16 cellular contexts compared by ENCODE assay signal in the genomic region with DNA sequence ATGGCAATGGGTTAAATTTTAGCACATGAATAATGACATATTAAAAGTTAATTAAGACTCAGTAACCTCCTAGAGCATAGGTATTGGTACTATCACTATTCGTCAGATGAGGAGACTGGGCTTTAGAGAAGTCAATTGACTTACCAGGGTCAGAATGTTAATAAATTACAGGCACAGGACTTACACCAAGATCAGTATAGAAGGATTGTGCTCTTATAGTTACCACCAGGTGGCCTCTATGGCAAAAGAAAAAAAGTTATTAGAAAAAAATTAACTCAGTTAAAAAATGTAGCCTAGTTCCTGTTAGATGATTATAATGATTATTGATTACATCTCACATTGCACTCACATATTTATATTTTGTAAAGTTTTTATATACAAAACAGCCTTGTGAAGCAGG.
DNase-seq lines count a peak whose midpoint lies in the region; ATAC-seq and TF ChIP-seq lines count a peak whose summit lies in the region.
"Had no signal": no experiment of that assay in that cellular context is flagged by ENCODE, and none has a peak within 500 bp of the region (broad histone marks: within the 10 kb centered on the region; RNA-seq: fewer than 3 reads in every experiment).

No MANE protein-coding gene starts in this region.

- no peak for ATAC-seq in GM23338
- no peak for ATAC-seq in natural killer cell treated with Interleukin-12 subunit alpha and Interleukin-12 subunit beta and Interleukin-15 and Interleukin-18, amount 100 ng/mL, for 72 hours

- H3K4me1 ChIP-seq in GM23338 (ENCODE audit: insufficient read depth) (no peaks in the 10 kb centered on the region), OCI-LY3 (ENCODE audit: low read length) (no peaks in the 10 kb centered on the region), HAP-1 (no peaks in the 10 kb centered on the region)
- H3K4me1 ChIP-seq: BLaER1 had no signal

- H3K9me2 ChIP-seq in GM23338 (ENCODE audit: insufficient read depth) = no peaks in the 10 kb centered on the region

- no peak overlapping the region for H3K4me3 ChIP-seq in GM23338
- H3K4me3 ChIP-seq in OCI-LY3 (ENCODE audit: low read length) = no peak overlapping the region
- H3K4me3 ChIP-seq in epithelial cell of proximal tubule (ENCODE audit: low read depth, low read length) = no peak overlapping the region
- no peak overlapping the region for H3K4me3 ChIP-seq in retinal pigment epithelial cell (ENCODE audit: low read length)
- H3K4me3 ChIP-seq in HAP-1 = no peak overlapping the region
- H3K4me3 ChIP-seq: BLaER1 had no signal

- H3K9me3 Mint-ChIP-seq in GM23338 = no peaks in the 10 kb centered on the region
- H3K9me3 Mint-ChIP-seq in natural killer cell treated with Interleukin-12 subunit alpha and Interleukin-12 subunit beta and Interleukin-15 and Interleukin-18, amount 100 ng/mL, for 72 hours = peaks cover 10% of the 10 kb centered on the region

- H3K79me2 ChIP-seq in GM23338 (replicated peaks; ENCODE audit: insufficient read depth) = no peaks in the 10 kb centered on the region
- no peaks in the 10 kb centered on the region for H3K79me2 ChIP-seq in OCI-LY3 (ENCODE audit: low read length)

- TF ChIP-seq CTCF in GM23338 (conservative IDR thresholded peaks at IDR 0.05; ENCODE audit: low read depth in 2 of 2) (peak in 1 of 2 experiments; percentile 30; a peak in 1 of 4 replicates), OCI-LY3 (IDR thresholded peaks at IDR 0.05; ENCODE audit: low read depth, low read length) (peak; percentile 18), epithelial cell of proximal tubule (conservative IDR thresholded peaks at IDR 0.05; ENCODE audit: low read depth, low read length) (peak; percentile 13), retinal pigment epithelial cell (conservative IDR thresholded peaks at IDR 0.05; ENCODE audit: low read depth, low read length) (peak; percentile 34)

- H3K9me3 ChIP-seq in OCI-LY3 (ENCODE audit: insufficient read depth, low read length) = no peaks in the 10 kb centered on the region
- no peaks in the 10 kb centered on the region for H3K9me3 ChIP-seq in HAP-1
- H3K9me3 ChIP-seq: BLaER1 had no signal

- no peaks in the 10 kb centered on the region for H3K36me3 Mint-ChIP-seq in GM23338 (ENCODE audit: low read depth)
- no peaks in the 10 kb centered on the region for H3K36me3 Mint-ChIP-seq in natural killer cell treated with Interleukin-12 subunit alpha and Interleukin-12 subunit beta and Interleukin-15 and Interleukin-18, amount 100 ng/mL, for 72 hours

- H2AFZ ChIP-seq in GM23338 = no peak overlapping the region
- no peak overlapping the region for H2AFZ ChIP-seq in OCI-LY3 (ENCODE audit: low read depth, low read length)

- H3K27me3 ChIP-seq in GM23338 (ENCODE audit: insufficient read depth) (no peaks in the 10 kb centered on the region), OCI-LY3 (ENCODE audit: low read depth, low read length) (no peaks in the 10 kb centered on the region), HAP-1 (ENCODE audit: low read depth) (no peaks in the 10 kb centered on the region)
- H3K27me3 ChIP-seq: BLaER1 had no signal

- DNase-seq in GM23338 (ENCODE audit: low spot score) (peak; percentile 14), epithelial cell of proximal tubule (ENCODE audit: low read depth) (no peak), retinal pigment epithelial cell (ENCODE audit: low read depth) (no peak), MV-4-11 (lab: John Stamatoyannopoulos, UW) (no peak), HAP-1 (ENCODE audit: low spot score in 2 of 2) (no peak)
- DNase-seq in natural killer cell treated with Interleukin-12 subunit alpha and Interleukin-12 subunit beta and Interleukin-15 and Interleukin-18, amount 100 ng/mL, for 72 hours (ENCODE audit: low spot score) = no peak
- DNase-seq: HCEC 1CT; NCI-H1092 treated with DMSO at 0.1 percent for 48 hours; NCI-H1694; NCI-H2107; NCI-H226; NCI-H526 treated with DMSO at 0.1 percent for 48 hours; NK-92 treated with Interleukin-12 subunit alpha and Interleukin-12 subunit beta, amount 100 ng/mL, for 24 hours; Right ventricle myocardium superior had no signal

- no peak overlapping the region for H3K4me3 Mint-ChIP-seq in GM23338
- H3K4me3 Mint-ChIP-seq in natural killer cell treated with Interleukin-12 subunit alpha and Interleukin-12 subunit beta and Interleukin-15 and Interleukin-18, amount 100 ng/mL, for 72 hours = no peak overlapping the region

- H3K36me3 ChIP-seq in GM23338 (ENCODE audit: insufficient read depth) = no peaks in the 10 kb centered on the region
- H3K36me3 ChIP-seq in OCI-LY3 (replicated peaks; ENCODE audit: low read depth, low read length) = no peaks in the 10 kb centered on the region
- no peaks in the 10 kb centered on the region for H3K36me3 ChIP-seq in HAP-1 (replicated peaks)
- H3K36me3 ChIP-seq: BLaER1 had no signal

- no peak overlapping the region for H3K27ac Mint-ChIP-seq in GM23338
- H3K27ac Mint-ChIP-seq in natural killer cell treated with Interleukin-12 subunit alpha and Interleukin-12 subunit beta and Interleukin-15 and Interleukin-18, amount 100 ng/mL, for 72 hours = no peak overlapping the region

- no peaks in the 10 kb centered on the region for H3F3A ChIP-seq in GM23338 (replicated peaks; ENCODE audit: low read depth)

- H4K20me1 ChIP-seq in GM23338 (replicated peaks; ENCODE audit: insufficient read depth) (no peaks in the 10 kb centered on the region), OCI-LY3 (ENCODE audit: insufficient read depth, low read length) (no peaks in the 10 kb centered on the region)
- H4K20me1 ChIP-seq: BLaER1 had no signal

- H3K4me1 Mint-ChIP-seq in GM23338 = no peaks in the 10 kb centered on the region; the same call in 1 of the 3 replicates
- no peaks in the 10 kb centered on the region for H3K4me1 Mint-ChIP-seq in natural killer cell treated with Interleukin-12 subunit alpha and Interleukin-12 subunit beta and Interleukin-15 and Interleukin-18, amount 100 ng/mL, for 72 hours (ENCODE audit: low read depth in 2 of 2)

- peaks cover 5% of the 10 kb centered on the region for H3K27me3 Mint-ChIP-seq in GM23338 (ENCODE audit: insufficient read depth, low read depth, poor library complexity)
- H3K27me3 Mint-ChIP-seq in natural killer cell treated with Interleukin-12 subunit alpha and Interleukin-12 subunit beta and Interleukin-15 and Interleukin-18, amount 100 ng/mL, for 72 hours = no peaks in the 10 kb centered on the region

- no peak overlapping the region for H3K27ac ChIP-seq in GM23338 (ENCODE audit: low read depth)
- no peak overlapping the region for H3K27ac ChIP-seq in OCI-LY3 (ENCODE audit: low read length)
- H3K27ac ChIP-seq: BLaER1 had no signal

- no peak overlapping the region for H3K9ac ChIP-seq in OCI-LY3 (ENCODE audit: low read length)
- H3K9ac ChIP-seq: BLaER1 had no signal

- in situ Hi-C loops in HAP-1 (cut with MboI; ENCODE audit: low sequenced_read_pairs) = no loop called here

- H3K4me2 ChIP-seq in GM23338 = no peak overlapping the region
- no peak overlapping the region for H3K4me2 ChIP-seq in OCI-LY3 (ENCODE audit: low read length)
- H3K4me2 ChIP-seq: BLaER1 had no signal

TF ChIP-seq in GM23338, 12 proteins besides CTCF, POLR2A, EP300 and RAD21:
- no peak for TF ChIP-seq CREB1 (CRISPR knock-in tag; IDR thresholded peaks at IDR 0.05; ENCODE audit: low read depth)
- no peak for TF ChIP-seq ZNF331 (CRISPR knock-in tag; IDR thresholded peaks at IDR 0.05; ENCODE audit: low read depth)
- no peak for TF ChIP-seq STAT1 (IDR thresholded peaks at IDR 0.05; ENCODE audit: unreplicated experiment)
- TF ChIP-seq NANOG (IDR thresholded peaks at IDR 0.05; ENCODE audit: borderline replicate concordance) = no peak
- TF ChIP-seq POLR2AphosphoS5 (IDR thresholded peaks at IDR 0.05; ENCODE audit: low read depth) = no peak
TF ChIP-seq in GM23338: peak in this region for 0.
